In genomic region chr1:91500756-91501526, GRCh38 we compare ENCODE assay signal across 1 cellular context.
TF ChIP-seq lines count a peak whose summit lies in the region.

Gene CDC7, plus strand, starts transcription at chr1:91500851. Its CDS starts 866 bp downstream, at chr1:91501717.

TF ChIP-seq in HepG2, 621 proteins besides CTCF, POLR2A, EP300 and RAD21 (continued from another document and continues in another):
- TF ChIP-seq ZNF513 (CRISPR knock-in tag; conservative IDR thresholded peaks at IDR 0.05) (no peak), PRDM15 (CRISPR knock-in tag; IDR thresholded peaks at IDR 0.05) (0 out of 2 replicates have a peak, but pooled peaks have one; percentile 42), REPIN1 (CRISPR knock-in tag; IDR thresholded peaks at IDR 0.05; ENCODE audit: borderline replicate concordance, low read depth) (no peak), CENPBD1 (CRISPR knock-in tag; IDR thresholded peaks at IDR 0.05; ENCODE audit: borderline replicate concordance, low read depth) (no peak), LBX2 (CRISPR knock-in tag; IDR thresholded peaks at IDR 0.05; ENCODE audit: borderline replicate concordance) (no peak), ZBTB7A (CRISPR knock-in tag; IDR thresholded peaks at IDR 0.05) (peak; percentile 69), ZNF713 (CRISPR knock-in tag; IDR thresholded peaks at IDR 0.05) (no peak), NFRKB (IDR thresholded peaks at IDR 0.05) (no peak), SOX5 (CRISPR knock-in tag; IDR thresholded peaks at IDR 0.05; ENCODE audit: borderline replicate concordance) (no peak), ZNF160 (CRISPR knock-in tag; IDR thresholded peaks at IDR 0.05) (peak; percentile 43; the same call in 1 of the 2 replicates), ARID5B (CRISPR knock-in tag; IDR thresholded peaks at IDR 0.05) (0 out of 2 replicates have a peak, but pooled peaks have one; percentile 16), ZNF772 (CRISPR knock-in tag; IDR thresholded peaks at IDR 0.05) (peak; percentile 46; the same call in 1 of the 2 replicates), MAFG (CRISPR knock-in tag; IDR thresholded peaks at IDR 0.05) (no peak), NPAS2 (CRISPR knock-in tag; IDR thresholded peaks at IDR 0.05; ENCODE audit: borderline replicate concordance) (no peak), CENPT (CRISPR knock-in tag; IDR thresholded peaks at IDR 0.05; ENCODE audit: low read depth) (no peak), NFIC (IDR thresholded peaks at IDR 0.05; ENCODE audit: low read length) (0 out of 2 replicates have a peak, but pooled peaks have one; percentile 11), AFF4 (CRISPR knock-in tag; IDR thresholded peaks at IDR 0.05) (no peak), ZFP82 (CRISPR knock-in tag; IDR thresholded peaks at IDR 0.05; ENCODE audit: borderline replicate concordance) (0 out of 2 replicates have a peak, but pooled peaks have one; percentile 14), ZNF557 (CRISPR knock-in tag; IDR thresholded peaks at IDR 0.05) (no peak), ZNF800 (CRISPR knock-in tag; IDR thresholded peaks at IDR 0.05) (no peak), ZNF343 (CRISPR knock-in tag; IDR thresholded peaks at IDR 0.05) (peak; percentile 47; the same call in 1 of the 2 replicates), KAT2B (IDR thresholded peaks at IDR 0.05; ENCODE audit: borderline replicate concordance, low read depth, low read length) (no peak), MXD3 (CRISPR knock-in tag; IDR thresholded peaks at IDR 0.05) (peak; percentile 43; the same call in 1 of the 2 replicates), MBNL3 (CRISPR knock-in tag; conservative IDR thresholded peaks at IDR 0.05) (no peak), FOXK1 (CRISPR knock-in tag; IDR thresholded peaks at IDR 0.05; ENCODE audit: borderline replicate concordance, low read depth) (no peak), ZNF292 (CRISPR knock-in tag; IDR thresholded peaks at IDR 0.05; ENCODE audit: borderline replicate concordance, low read depth) (peak; percentile 67; the same call in 1 of the 2 replicates), ETV5 (CRISPR knock-in tag; IDR thresholded peaks at IDR 0.05; ENCODE audit: borderline replicate concordance) (no peak), ZNF781 (CRISPR knock-in tag; IDR thresholded peaks at IDR 0.05; ENCODE audit: borderline replicate concordance, not compliant biosample characterization) (peak; percentile 40), DMAP1 (CRISPR knock-in tag; IDR thresholded peaks at IDR 0.05) (peak; percentile 78; the same call in 1 of the 2 replicates), TIGD3 (CRISPR knock-in tag; IDR thresholded peaks at IDR 0.05; ENCODE audit: borderline replicate concordance) (0 out of 2 replicates have a peak, but pooled peaks have one; percentile 76), AGO1 (IDR thresholded peaks at IDR 0.05; ENCODE audit: low read depth, low read length, poor library complexity, severe bottlenecking) (peak; percentile 39), AKAP8 (CRISPR knock-in tag; IDR thresholded peaks at IDR 0.05) (no peak), BORCS8-MEF2B (CRISPR knock-in tag; IDR thresholded peaks at IDR 0.05) (no peak)
- TF ChIP-seq, protein P1, sequence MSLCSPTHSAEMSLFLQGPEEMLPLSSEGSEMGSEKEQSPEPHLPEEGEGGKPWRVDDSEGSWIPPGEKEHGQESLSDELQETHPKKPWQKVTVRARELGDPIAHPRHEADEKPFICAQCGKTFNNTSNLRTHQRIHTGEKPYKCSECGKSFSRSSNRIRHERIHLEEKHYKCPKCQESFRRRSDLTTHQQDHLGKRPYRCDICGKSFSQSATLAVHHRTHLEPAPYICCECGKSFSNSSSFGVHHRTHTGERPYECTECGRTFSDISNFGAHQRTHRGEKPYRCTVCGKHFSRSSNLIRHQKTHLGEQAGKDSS (CRISPR knock-in tag; IDR thresholded peaks at IDR 0.05; ENCODE audit: borderline replicate concordance, low read depth), result peak; percentile 27; the same call in 1 of the 2 replicates
- TF ChIP-seq, protein P2, sequence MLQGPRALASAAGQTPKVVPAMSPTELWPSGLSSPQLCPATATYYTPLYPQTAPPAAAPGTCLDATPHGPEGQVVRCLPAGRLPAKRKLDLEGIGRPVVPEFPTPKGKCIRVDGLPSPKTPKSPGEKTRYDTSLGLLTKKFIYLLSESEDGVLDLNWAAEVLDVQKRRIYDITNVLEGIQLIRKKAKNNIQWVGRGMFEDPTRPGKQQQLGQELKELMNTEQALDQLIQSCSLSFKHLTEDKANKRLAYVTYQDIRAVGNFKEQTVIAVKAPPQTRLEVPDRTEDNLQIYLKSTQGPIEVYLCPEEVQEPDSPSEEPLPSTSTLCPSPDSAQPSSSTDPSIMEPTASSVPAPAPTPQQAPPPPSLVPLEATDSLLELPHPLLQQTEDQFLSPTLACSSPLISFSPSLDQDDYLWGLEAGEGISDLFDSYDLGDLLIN (CRISPR knock-in tag; IDR thresholded peaks at IDR 0.05; ENCODE audit: borderline replicate concordance), result peak; percentile 70; the same call in 1 of the 2 replicates
- TF ChIP-seq, protein P3, sequence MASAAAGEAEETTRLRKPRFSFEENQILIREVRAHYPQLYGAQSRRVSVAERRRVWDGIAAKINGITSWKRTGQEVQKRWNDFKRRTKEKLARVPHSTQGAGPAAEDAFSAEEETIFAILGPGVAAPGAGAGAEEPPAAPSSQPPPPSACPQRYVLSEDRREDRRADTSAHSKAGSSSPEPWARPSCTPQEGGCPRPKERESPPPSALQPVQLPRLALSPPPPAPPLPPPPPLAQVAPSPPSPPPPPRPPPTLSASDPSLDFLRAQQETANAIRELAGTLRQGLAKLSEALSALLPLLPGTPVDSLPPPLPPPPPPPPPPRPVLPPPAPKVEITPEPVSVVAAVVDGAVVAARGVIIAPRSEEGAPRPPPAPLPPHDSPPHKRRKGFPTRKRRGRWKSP (CRISPR knock-in tag; IDR thresholded peaks at IDR 0.05), result no peak
